1 cellular context compared by ENCODE assay signal in genomic region chr17:47323382-47324223, GRCh38.
TF ChIP-seq lines count a peak whose summit lies in the region.

Gene EFCAB13 (plus strand): TSS chr17:47323955. CDS start chr17:47328354, 4,399 bp downstream.

TF ChIP-seq in HepG2, 621 proteins besides CTCF, POLR2A, EP300 and RAD21 (continued from another document and continues in another):
- peak; percentile 93; the same call in 1 of the 2 replicates for TF ChIP-seq MXD1 (CRISPR knock-in tag; IDR thresholded peaks at IDR 0.05)
- TF ChIP-seq BRCA1 (CRISPR knock-in tag; IDR thresholded peaks at IDR 0.05), result no peak
- TF ChIP-seq SIX1 (CRISPR knock-in tag; IDR thresholded peaks at IDR 0.05; ENCODE audit: borderline replicate concordance), result no peak
- no peak; the same call in 1 of the 2 replicates for TF ChIP-seq MIER2 (CRISPR knock-in tag; IDR thresholded peaks at IDR 0.05)
- no peak for TF ChIP-seq NFIC (IDR thresholded peaks at IDR 0.05; ENCODE audit: low read length)
- TF ChIP-seq POLR2G (IDR thresholded peaks at IDR 0.05; ENCODE audit: low read depth, low read length), result peak; percentile 79; the same call in 1 of the 2 replicates
- TF ChIP-seq ZNF512B (CRISPR knock-in tag; IDR thresholded peaks at IDR 0.05; ENCODE audit: borderline replicate concordance), result peak; percentile 86
- TF ChIP-seq POGZ (CRISPR knock-in tag; IDR thresholded peaks at IDR 0.05), result peak; percentile 93
- TF ChIP-seq NR2F2 (IDR thresholded peaks at IDR 0.05; ENCODE audit: borderline replicate concordance, low read depth), result no peak
- peak; percentile 19; the same call in 1 of the 2 replicates for TF ChIP-seq GATA4 (IDR thresholded peaks at IDR 0.05; ENCODE audit: borderline replicate concordance, low read depth)
- TF ChIP-seq HNRNPH1 (optimal IDR thresholded peaks at IDR 0.05; ENCODE audit: low read depth, low read length), result no peak
- TF ChIP-seq ZNF124 (CRISPR knock-in tag; IDR thresholded peaks at IDR 0.05), result peak; percentile 73
- no peak for TF ChIP-seq RCOR2 (CRISPR knock-in tag; IDR thresholded peaks at IDR 0.05)
- TF ChIP-seq MAZ (IDR thresholded peaks at IDR 0.05; ENCODE audit: borderline replicate concordance, low read depth, low read length), result 0 out of 2 replicates have a peak, but pooled peaks have one; percentile 43
- peak; percentile 98; the same call in 1 of the 2 replicates for TF ChIP-seq MAZ (CRISPR knock-in tag; IDR thresholded peaks at IDR 0.05; ENCODE audit: low read depth)
- peak; percentile 68 for TF ChIP-seq BRD4 (CRISPR knock-in tag; IDR thresholded peaks at IDR 0.05)
- no peak for TF ChIP-seq ZNF878 (CRISPR knock-in tag; IDR thresholded peaks at IDR 0.05)
- TF ChIP-seq ZNF672 (CRISPR knock-in tag; IDR thresholded peaks at IDR 0.05), result peak; percentile 87; the same call in 1 of the 2 replicates
- TF ChIP-seq MTERF4 (CRISPR knock-in tag; IDR thresholded peaks at IDR 0.05), result peak; percentile 96
- TF ChIP-seq MLX (CRISPR knock-in tag; IDR thresholded peaks at IDR 0.05), result peak; percentile 73
- TF ChIP-seq IKZF4 (CRISPR knock-in tag; IDR thresholded peaks at IDR 0.05; ENCODE audit: borderline replicate concordance, low read depth, not compliant biosample characterization), result peak; percentile 83
- TF ChIP-seq PLSCR1 (CRISPR knock-in tag; IDR thresholded peaks at IDR 0.05; ENCODE audit: borderline replicate concordance), result peak; percentile 85; the same call in 1 of the 2 replicates
- no peak; the same call in 1 of the 2 replicates for TF ChIP-seq TCF7 (IDR thresholded peaks at IDR 0.05; ENCODE audit: low read depth)
- peak; percentile 70 for TF ChIP-seq YEATS2 (CRISPR knock-in tag; IDR thresholded peaks at IDR 0.05; ENCODE audit: borderline replicate concordance)
- TF ChIP-seq BRF2 (CRISPR knock-in tag; IDR thresholded peaks at IDR 0.05), result peak; percentile 97
- TF ChIP-seq SOX6 (IDR thresholded peaks at IDR 0.05), result no peak
- peak; percentile 71 for TF ChIP-seq SOX6 (CRISPR knock-in tag; IDR thresholded peaks at IDR 0.05)
- peak; percentile 67; the same call in 1 of the 2 replicates for TF ChIP-seq DR1 (CRISPR knock-in tag; IDR thresholded peaks at IDR 0.05)
- peak; percentile 86; the same call in 1 of the 2 replicates for TF ChIP-seq ZFYVE20 (CRISPR knock-in tag; IDR thresholded peaks at IDR 0.05; ENCODE audit: borderline replicate concordance, low read depth)
- peak; percentile 68 for TF ChIP-seq E2F1 (CRISPR knock-in tag; IDR thresholded peaks at IDR 0.05)
- peak; percentile 92; the same call in 1 of the 2 replicates for TF ChIP-seq RFXAP (CRISPR knock-in tag; IDR thresholded peaks at IDR 0.05; ENCODE audit: borderline replicate concordance)
- 0 out of 2 replicates have a peak, but pooled peaks have one; percentile 16 for TF ChIP-seq KDM1A (CRISPR knock-in tag; IDR thresholded peaks at IDR 0.05)
- peak; percentile 85; the same call in 1 of the 2 replicates for TF ChIP-seq ZNF383 (CRISPR knock-in tag; IDR thresholded peaks at IDR 0.05; ENCODE audit: borderline replicate concordance)
- TF ChIP-seq MIER3 (CRISPR knock-in tag; IDR thresholded peaks at IDR 0.05; ENCODE audit: borderline replicate concordance), result peak; percentile 46; the same call in 1 of the 2 replicates
- TF ChIP-seq IRF9 (CRISPR knock-in tag; IDR thresholded peaks at IDR 0.05; ENCODE audit: borderline replicate concordance), result peak; percentile 96; the same call in 1 of the 2 replicates
- TF ChIP-seq RXRB (CRISPR knock-in tag; IDR thresholded peaks at IDR 0.05; ENCODE audit: borderline replicate concordance), result peak; percentile 54; the same call in 1 of the 2 replicates
- peak; percentile 48; the same call in 1 of the 2 replicates for TF ChIP-seq SP2 (CRISPR knock-in tag; IDR thresholded peaks at IDR 0.05)
- no peak; the same call in 1 of the 2 replicates for TF ChIP-seq ZBTB34 (CRISPR knock-in tag; IDR thresholded peaks at IDR 0.05)
- TF ChIP-seq ZMYM2 (CRISPR knock-in tag; IDR thresholded peaks at IDR 0.05), result 0 out of 2 replicates have a peak, but pooled peaks have one; percentile 61
- no peak for TF ChIP-seq GTF3A (CRISPR knock-in tag; conservative IDR thresholded peaks at IDR 0.05)
- TF ChIP-seq ZNF12 (CRISPR knock-in tag; IDR thresholded peaks at IDR 0.05), result peak; percentile 78
- peak; percentile 89 to 96 for TF ChIP-seq HMGXB4 (CRISPR knock-in tag; IDR thresholded peaks at IDR 0.05; ENCODE audit: borderline replicate concordance in 1 of 2, low read depth in 1 of 2)
- TF ChIP-seq HNF4G (IDR thresholded peaks at IDR 0.05; ENCODE audit: borderline replicate concordance, low read depth, low read length), result no peak
- TF ChIP-seq HNF4G (CRISPR knock-in tag; IDR thresholded peaks at IDR 0.05; ENCODE audit: borderline replicate concordance, low read depth), result no peak; the same call in none of the 2 replicates
- TF ChIP-seq HNF1A (IDR thresholded peaks at IDR 0.05; ENCODE audit: low read depth), result no peak
- peak; percentile 86 for TF ChIP-seq HNF1A (CRISPR knock-in tag; IDR thresholded peaks at IDR 0.05; ENCODE audit: borderline replicate concordance)
- peak; percentile 74; the same call in 1 of the 2 replicates for TF ChIP-seq ZZZ3 (CRISPR knock-in tag; IDR thresholded peaks at IDR 0.05; ENCODE audit: borderline replicate concordance)
- no peak for TF ChIP-seq U2AF1 (optimal IDR thresholded peaks at IDR 0.05; ENCODE audit: low read depth, low read length)
- 0 out of 2 replicates have a peak, but pooled peaks have one; percentile 25 for TF ChIP-seq RELA (CRISPR knock-in tag; IDR thresholded peaks at IDR 0.05)
